Comparison of ENCODE assay signal across 10 cellular contexts in the genomic region with DNA sequence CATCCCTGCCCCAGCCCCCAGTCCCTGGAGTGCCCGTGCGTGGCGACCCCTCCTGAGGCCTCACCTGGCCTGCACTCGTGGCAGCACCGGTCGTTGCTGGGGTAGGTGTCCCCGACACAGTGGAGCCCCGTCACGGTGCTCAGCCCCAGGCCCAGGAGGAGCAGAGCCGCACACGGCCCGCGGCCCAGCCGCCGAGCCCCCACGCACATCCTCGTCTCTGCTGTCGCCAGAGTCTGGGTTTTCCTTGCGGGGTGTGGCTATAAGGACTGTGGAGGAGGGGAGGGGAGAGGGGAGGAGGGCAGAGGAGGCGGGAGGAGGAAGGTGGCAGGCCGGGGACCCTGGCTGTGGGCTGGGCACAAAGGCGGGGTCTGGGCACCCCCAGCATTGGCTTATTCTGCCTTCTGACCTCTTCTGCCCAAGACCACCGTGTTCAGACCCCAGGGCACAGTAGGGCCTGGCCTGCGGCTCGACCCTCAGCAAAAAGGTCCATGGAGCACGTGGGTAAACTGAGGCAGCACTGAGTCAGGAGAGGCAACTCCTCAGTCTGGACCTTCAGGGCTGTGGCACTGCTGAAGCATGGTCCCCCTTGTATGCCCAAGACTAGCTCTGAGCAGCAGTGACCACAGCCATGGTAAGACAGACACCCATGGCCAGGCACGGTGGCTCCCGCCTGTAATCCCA. TPM values are rescaled to one million over a fixed set of nuclear protein-coding genes. Genes with fewer than 3 reads are reported as not detected.
DNase-seq lines count a peak whose midpoint lies in the region; ATAC-seq and TF ChIP-seq lines count a peak whose summit lies in the region.
"Had no signal": no experiment of that assay in that cellular context is flagged by ENCODE, and none has a peak within 500 bp of the region (broad histone marks: within the 10 kb centered on the region; RNA-seq: fewer than 3 reads in every experiment).

Gene TNFRSF4 (minus strand): TSS at position 235 of the 681 bp plus-strand sequence. CDS start 26 bp downstream, at position 209.

- H3K9me2 ChIP-seq in GM23338 (ENCODE audit: insufficient read depth) = no peaks in the 10 kb centered on the region

- TF ChIP-seq CTCF in GM23338 (conservative IDR thresholded peaks at IDR 0.05; ENCODE audit: low read depth in 2 of 2) = no peak
- TF ChIP-seq CTCF in ovary (IDR thresholded peaks at IDR 0.05) = no peak

- H3K4me3 Mint-ChIP-seq in GM23338 = no peak within 1 kb of the TSS

- H3K4me1 ChIP-seq in GM23338 (ENCODE audit: insufficient read depth) (no peaks in the 10 kb centered on the region), ovary (ENCODE audit: insufficient read depth) (no peaks in the 10 kb centered on the region)
- H3K4me1 ChIP-seq in effector memory CD4-positive, alpha-beta T cell (ENCODE audit: control insufficient read depth, insufficient read depth, low read length, poor library complexity, severe bottlenecking) = peaks cover 76% of the 10 kb centered on the region

- H3K9me3 Mint-ChIP-seq in GM23338 = no peaks in the 10 kb centered on the region

- TF ChIP-seq EP300 in ovary (IDR thresholded peaks at IDR 0.05) = no peak

- peak; percentile 28 for ATAC-seq in GM23338

- WGBS in ovary, 3 donors = 47 to 55% (median 50%) methylated on average over 27 to 28 of the region's 28 CpGs

- H3K79me2 ChIP-seq in GM23338 (replicated peaks; ENCODE audit: insufficient read depth) = no peaks in the 10 kb centered on the region

- peaks cover 6% of the 10 kb centered on the region for H3K27me3 Mint-ChIP-seq in GM23338 (ENCODE audit: insufficient read depth, low read depth, poor library complexity)

- no peak within 1 kb of the TSS for H3K4me2 ChIP-seq in GM23338

- no peaks in the 10 kb centered on the region for H3F3A ChIP-seq in GM23338 (replicated peaks; ENCODE audit: low read depth)

- intact Hi-C loops in ovary (cut with DNase I) = no loop called here

- TF ChIP-seq POLR2A in ovary (IDR thresholded peaks at IDR 0.05) = no peak

- no peaks in the 10 kb centered on the region for H3K4me1 Mint-ChIP-seq in GM23338

- H3K27ac ChIP-seq in GM23338 (ENCODE audit: low read depth) = no peak within 1 kb of the TSS
- peak within 1 kb of the TSS; percentile 89 for H3K27ac ChIP-seq in effector memory CD4-positive, alpha-beta T cell (ENCODE audit: insufficient read depth, low read length, poor library complexity, severe bottlenecking)
- H3K27ac ChIP-seq in ovary = no peak within 1 kb of the TSS
- H3K27ac ChIP-seq: SK-N-MC had no signal

- H3K36me3 ChIP-seq in GM23338 (ENCODE audit: insufficient read depth) (peaks cover 4% of the 10 kb centered on the region; the same call in 1 of the 2 replicates), ovary (no peaks in the 10 kb centered on the region)
- H3K36me3 ChIP-seq in effector memory CD4-positive, alpha-beta T cell (ENCODE audit: control insufficient read depth, insufficient read depth, low read length) = no peaks in the 10 kb centered on the region

- H3K27me3 ChIP-seq in GM23338 (ENCODE audit: insufficient read depth) (no peaks in the 10 kb centered on the region), ovary (no peaks in the 10 kb centered on the region)
- H3K27me3 ChIP-seq in effector memory CD4-positive, alpha-beta T cell (replicated peaks; ENCODE audit: control insufficient read depth, insufficient read depth, low read length, poor library complexity, severe bottlenecking) = no peaks in the 10 kb centered on the region

- H2AFZ ChIP-seq in GM23338 = no peak within 1 kb of the TSS

- H3K4me3 ChIP-seq in GM23338 (no peak within 1 kb of the TSS), ovary (no peak within 1 kb of the TSS)
- H3K4me3 ChIP-seq in effector memory CD4-positive, alpha-beta T cell (ENCODE audit: insufficient read depth, low read depth, low read length, poor library complexity, severe bottlenecking) = peak within 1 kb of the TSS; percentile 74
- H3K4me3 ChIP-seq: SK-N-MC had no signal

- peaks cover 12% of the 10 kb centered on the region; the same call in 2 of the 3 replicates for H3K36me3 Mint-ChIP-seq in GM23338 (ENCODE audit: low read depth)

- no peaks in the 10 kb centered on the region; the same call in 1 of the 2 replicates for H4K20me1 ChIP-seq in GM23338 (replicated peaks; ENCODE audit: insufficient read depth)

- no peaks in the 10 kb centered on the region for H3K9me3 ChIP-seq in effector memory CD4-positive, alpha-beta T cell (ENCODE audit: control insufficient read depth, low read length)
- no peaks in the 10 kb centered on the region for H3K9me3 ChIP-seq in ovary

- H3K27ac Mint-ChIP-seq in GM23338 = no peak within 1 kb of the TSS

- DNase-seq in GM23338 (ENCODE audit: low spot score) (no peak), ovary (no peak), AG08395 (ENCODE audit: low spot score) (no peak), NCI-H82 (lab: John Stamatoyannopoulos, UW) (no peak), GDM1 (lab: John Stamatoyannopoulos, UW) (no peak)
- peak; percentile 70 to 75 for DNase-seq in activated CD4-positive, alpha-beta T cell treated with anti-CD3 and anti-CD28 coated beads for 4 hours
- peak in 2 of 3 donors; percentile 30 to 36 for DNase-seq in effector memory CD4-positive, alpha-beta T cell
- peak; percentile 61 for DNase-seq in stimulated activated CD4-positive, alpha-beta T cell treated with anti-CD3 and anti-CD28 coated beads, Interleukin-4, amount 100 ng/mL, for 24 hours
- DNase-seq: NCI-H2107 had no signal

TF ChIP-seq in GM23338, 12 proteins besides CTCF, POLR2A, EP300 and RAD21 (continues in another document):
- TF ChIP-seq POLR2AphosphoS5 (IDR thresholded peaks at IDR 0.05; ENCODE audit: low read depth) = no peak
- TF ChIP-seq ZNF462 (CRISPR knock-in tag; IDR thresholded peaks at IDR 0.05) = no peak

RNA-seq across cellular contexts. Expression of gene TNFRSF4, which starts in this region (rescaled TPM):
- total RNA-seq in GM23338 (2014; rRNA removed; shearing (Covaris generic)) = not detected in 2 replicates
- polyA plus RNA-seq in GM23338 (2016; fragmentation: Nextera tagmentation; extraction: Ambion mirVana) (not detected in 2 replicates), ovary (1 to 10 TPM in 1 of 2 donors, not detected in 1; 2.5 TPM)
- 1 to 10 TPM in 3 of 7 donors, under 1 TPM in 4; 0.37 to 1.8 (median 0.71) TPM for total RNA-seq in ovary

Comparison
In these comparisons a context has a peak if more than half of its experiments do, and no peak if none do; other contexts are left out.
1. Peak in ATAC-seq in GM23338; RNA of the gene not detected or under 1 TPM.
2. DNase-seq: peak in activated CD4-positive, alpha-beta T cell treated with anti-CD3 and anti-CD28 coated beads for 4 hours (2 of 2), effector memory CD4-positive, alpha-beta T cell (2 of 3) and stimulated activated CD4-positive, alpha-beta T cell treated with anti-CD3 and anti-CD28 coated beads, Interleukin-4, amount 100 ng/mL, for 24 hours (single experiment); none in GM23338 (single experiment), ovary (0 of 5), AG08395 (single experiment), NCI-H82 (single experiment) and GDM1 (single experiment).